1 cellular context compared by ENCODE assay signal in genomic region chr17:27793168-27793905, GRCh38.
TF ChIP-seq lines count a peak whose summit lies in the region.

No MANE protein-coding gene starts in this region.

TF ChIP-seq in GM12878, 131 proteins besides CTCF, POLR2A, EP300 and RAD21 (continued from another document):
- TF ChIP-seq, protein P1, sequence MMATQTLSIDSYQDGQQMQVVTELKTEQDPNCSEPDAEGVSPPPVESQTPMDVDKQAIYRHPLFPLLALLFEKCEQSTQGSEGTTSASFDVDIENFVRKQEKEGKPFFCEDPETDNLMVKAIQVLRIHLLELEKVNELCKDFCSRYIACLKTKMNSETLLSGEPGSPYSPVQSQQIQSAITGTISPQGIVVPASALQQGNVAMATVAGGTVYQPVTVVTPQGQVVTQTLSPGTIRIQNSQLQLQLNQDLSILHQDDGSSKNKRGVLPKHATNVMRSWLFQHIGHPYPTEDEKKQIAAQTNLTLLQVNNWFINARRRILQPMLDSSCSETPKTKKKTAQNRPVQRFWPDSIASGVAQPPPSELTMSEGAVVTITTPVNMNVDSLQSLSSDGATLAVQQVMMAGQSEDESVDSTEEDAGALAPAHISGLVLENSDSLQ (IDR thresholded peaks at IDR 0.05) = no peak
- TF ChIP-seq TARDBP (IDR thresholded peaks at IDR 0.05; ENCODE audit: borderline replicate concordance) = no peak
- TF ChIP-seq SP1 (IDR thresholded peaks at IDR 0.05; ENCODE audit: low read depth, low read length) = no peak
- no peak for TF ChIP-seq TAF1 (IDR thresholded peaks at IDR 0.05; ENCODE audit: borderline replicate concordance, low read depth, low read length)
- no peak for TF ChIP-seq IRF3 (IDR thresholded peaks at IDR 0.05)
- TF ChIP-seq EGR1 (IDR thresholded peaks at IDR 0.05; ENCODE audit: borderline replicate concordance in 1 of 2, low read depth in 2 of 2, low read length in 2 of 2) = no peak
- no peak for TF ChIP-seq SUPT20H (IDR thresholded peaks at IDR 0.05; ENCODE audit: borderline replicate concordance, control insufficient read depth, low read depth, low read length)
- no peak for TF ChIP-seq MYB (IDR thresholded peaks at IDR 0.05; ENCODE audit: borderline replicate concordance, low read depth, low read length)
